ENCODE assay signal across 1 cellular context in genomic region chr19:47228937-47229673, GRCh38.
TF ChIP-seq lines count a peak whose summit lies in the region.

No MANE protein-coding gene starts in this region.

TF ChIP-seq in K562, 482 proteins besides CTCF, POLR2A, EP300 and RAD21 (continued from another document and continues in another):
- TF ChIP-seq ARID4B (CRISPR knock-in tag; IDR thresholded peaks at IDR 0.05): peak; percentile 70; the same call in 1 of the 2 replicates
- no peak for TF ChIP-seq ZNF79 (CRISPR knock-in tag; IDR thresholded peaks at IDR 0.05; ENCODE audit: low read depth)
- TF ChIP-seq, protein P1, sequence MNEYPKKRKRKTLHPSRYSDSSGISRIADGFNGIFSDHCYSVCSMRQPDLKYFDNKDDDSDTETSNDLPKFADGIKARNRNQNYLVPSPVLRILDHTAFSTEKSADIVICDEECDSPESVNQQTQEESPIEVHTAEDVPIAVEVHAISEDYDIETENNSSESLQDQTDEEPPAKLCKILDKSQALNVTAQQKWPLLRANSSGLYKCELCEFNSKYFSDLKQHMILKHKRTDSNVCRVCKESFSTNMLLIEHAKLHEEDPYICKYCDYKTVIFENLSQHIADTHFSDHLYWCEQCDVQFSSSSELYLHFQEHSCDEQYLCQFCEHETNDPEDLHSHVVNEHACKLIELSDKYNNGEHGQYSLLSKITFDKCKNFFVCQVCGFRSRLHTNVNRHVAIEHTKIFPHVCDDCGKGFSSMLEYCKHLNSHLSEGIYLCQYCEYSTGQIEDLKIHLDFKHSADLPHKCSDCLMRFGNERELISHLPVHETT (CRISPR knock-in tag; conservative IDR thresholded peaks at IDR 0.05 in 1 of 2, IDR thresholded peaks at IDR 0.05 in 1 of 2): no peak
- no peak for TF ChIP-seq NR1H2 (CRISPR knock-in tag; IDR thresholded peaks at IDR 0.05)
- TF ChIP-seq PHF21A (IDR thresholded peaks at IDR 0.05; ENCODE audit: borderline replicate concordance, low read depth): no peak
- TF ChIP-seq HDAC8 (tag; IDR thresholded peaks at IDR 0.05): no peak
- TF ChIP-seq POLR2AphosphoS5 (IDR thresholded peaks at IDR 0.05; ENCODE audit: control insufficient read depth, insufficient read depth, low read depth, low read length): no peak
- TF ChIP-seq ELF4 (CRISPR knock-in tag; IDR thresholded peaks at IDR 0.05): peak; percentile 86
- peak; percentile 18; the same call in 1 of the 2 replicates for TF ChIP-seq NFIC (IDR thresholded peaks at IDR 0.05)
- no peak for TF ChIP-seq MECOM (CRISPR knock-in tag; IDR thresholded peaks at IDR 0.05)
- TF ChIP-seq ZNF584 (CRISPR knock-in tag; IDR thresholded peaks at IDR 0.05; ENCODE audit: low read depth): no peak
- TF ChIP-seq ZNF77 (CRISPR knock-in tag; IDR thresholded peaks at IDR 0.05): no peak
- TF ChIP-seq EHMT2 (IDR thresholded peaks at IDR 0.05): peak; percentile 65; the same call in 1 of the 2 replicates
- TF ChIP-seq HLTF (IDR thresholded peaks at IDR 0.05): peak; percentile 79
- no peak for TF ChIP-seq ZBTB1 (CRISPR knock-in tag; IDR thresholded peaks at IDR 0.05; ENCODE audit: borderline replicate concordance, low read depth)
- TF ChIP-seq ZNF316 (IDR thresholded peaks at IDR 0.05): 0 out of 2 replicates have a peak, but pooled peaks have one; percentile 22
- TF ChIP-seq LEF1 (IDR thresholded peaks at IDR 0.05): peak; percentile 58
- no peak for TF ChIP-seq XRCC4 (IDR thresholded peaks at IDR 0.05; ENCODE audit: extremely low read depth, insufficient read depth, insufficient read length)
- TF ChIP-seq ZKSCAN3 (CRISPR knock-in tag; IDR thresholded peaks at IDR 0.05): no peak
- TF ChIP-seq GABPB2 (CRISPR knock-in tag; conservative IDR thresholded peaks at IDR 0.05): no peak
- TF ChIP-seq ZNF431 (CRISPR knock-in tag; IDR thresholded peaks at IDR 0.05): no peak
- no peak for TF ChIP-seq MEF2A (IDR thresholded peaks at IDR 0.05; ENCODE audit: control insufficient read depth, low read depth, low read length)
- peak; percentile 78 for TF ChIP-seq CBFA2T3 (IDR thresholded peaks at IDR 0.05)
- TF ChIP-seq, protein P2, sequence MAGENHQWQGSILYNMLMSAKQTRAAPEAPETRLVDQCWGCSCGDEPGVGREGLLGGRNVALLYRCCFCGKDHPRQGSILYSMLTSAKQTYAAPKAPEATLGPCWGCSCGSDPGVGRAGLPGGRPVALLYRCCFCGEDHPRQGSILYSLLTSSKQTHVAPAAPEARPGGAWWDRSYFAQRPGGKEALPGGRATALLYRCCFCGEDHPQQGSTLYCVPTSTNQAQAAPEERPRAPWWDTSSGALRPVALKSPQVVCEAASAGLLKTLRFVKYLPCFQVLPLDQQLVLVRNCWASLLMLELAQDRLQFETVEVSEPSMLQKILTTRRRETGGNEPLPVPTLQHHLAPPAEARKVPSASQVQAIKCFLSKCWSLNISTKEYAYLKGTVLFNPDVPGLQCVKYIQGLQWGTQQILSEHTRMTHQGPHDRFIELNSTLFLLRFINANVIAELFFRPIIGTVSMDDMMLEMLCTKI (IDR thresholded peaks at IDR 0.05; ENCODE audit: partially characterized antibody): no peak
- no peak for TF ChIP-seq BDP1 (IDR thresholded peaks at IDR 0.05; ENCODE audit: insufficient read depth, insufficient read length)
- TF ChIP-seq CBFB (CRISPR knock-in tag; IDR thresholded peaks at IDR 0.05): peak; percentile 22; the same call in 1 of the 2 replicates
- TF ChIP-seq, protein P3, sequence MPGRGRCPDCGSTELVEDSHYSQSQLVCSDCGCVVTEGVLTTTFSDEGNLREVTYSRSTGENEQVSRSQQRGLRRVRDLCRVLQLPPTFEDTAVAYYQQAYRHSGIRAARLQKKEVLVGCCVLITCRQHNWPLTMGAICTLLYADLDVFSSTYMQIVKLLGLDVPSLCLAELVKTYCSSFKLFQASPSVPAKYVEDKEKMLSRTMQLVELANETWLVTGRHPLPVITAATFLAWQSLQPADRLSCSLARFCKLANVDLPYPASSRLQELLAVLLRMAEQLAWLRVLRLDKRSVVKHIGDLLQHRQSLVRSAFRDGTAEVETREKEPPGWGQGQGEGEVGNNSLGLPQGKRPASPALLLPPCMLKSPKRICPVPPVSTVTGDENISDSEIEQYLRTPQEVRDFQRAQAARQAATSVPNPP (IDR thresholded peaks at IDR 0.05; ENCODE audit: borderline replicate concordance, insufficient read depth, insufficient read length): no peak
- TF ChIP-seq FOXK1 (CRISPR knock-in tag; IDR thresholded peaks at IDR 0.05; ENCODE audit: borderline replicate concordance): 0 out of 2 replicates have a peak, but pooled peaks have one; percentile 48
- TF ChIP-seq SAFB (IDR thresholded peaks at IDR 0.05; ENCODE audit: borderline replicate concordance, low read depth, low read length): no peak
- TF ChIP-seq HDAC2 (IDR thresholded peaks at IDR 0.05): no peak
- TF ChIP-seq HDAC1 (IDR thresholded peaks at IDR 0.05): peak in 1 of 2 experiments; percentile 97; a peak in 2 of 4 replicates
- TF ChIP-seq CTBP1 (IDR thresholded peaks at IDR 0.05; ENCODE audit: borderline replicate concordance): no peak; the same call in 1 of the 2 replicates
- TF ChIP-seq, protein P4, sequence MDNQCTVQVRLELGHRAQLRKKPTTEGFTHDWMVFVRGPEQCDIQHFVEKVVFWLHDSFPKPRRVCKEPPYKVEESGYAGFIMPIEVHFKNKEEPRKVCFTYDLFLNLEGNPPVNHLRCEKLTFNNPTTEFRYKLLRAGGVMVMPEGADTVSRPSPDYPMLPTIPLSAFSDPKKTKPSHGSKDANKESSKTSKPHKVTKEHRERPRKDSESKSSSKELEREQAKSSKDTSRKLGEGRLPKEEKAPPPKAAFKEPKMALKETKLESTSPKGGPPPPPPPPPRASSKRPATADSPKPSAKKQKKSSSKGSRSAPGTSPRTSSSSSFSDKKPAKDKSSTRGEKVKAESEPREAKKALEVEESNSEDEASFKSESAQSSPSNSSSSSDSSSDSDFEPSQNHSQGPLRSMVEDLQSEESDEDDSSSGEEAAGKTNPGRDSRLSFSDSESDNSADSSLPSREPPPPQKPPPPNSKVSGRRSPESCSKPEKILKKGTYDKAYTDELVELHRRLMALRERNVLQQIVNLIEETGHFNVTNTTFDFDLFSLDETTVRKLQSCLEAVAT (IDR thresholded peaks at IDR 0.05): peak; percentile 92 to 95
- TF ChIP-seq, protein P5, sequence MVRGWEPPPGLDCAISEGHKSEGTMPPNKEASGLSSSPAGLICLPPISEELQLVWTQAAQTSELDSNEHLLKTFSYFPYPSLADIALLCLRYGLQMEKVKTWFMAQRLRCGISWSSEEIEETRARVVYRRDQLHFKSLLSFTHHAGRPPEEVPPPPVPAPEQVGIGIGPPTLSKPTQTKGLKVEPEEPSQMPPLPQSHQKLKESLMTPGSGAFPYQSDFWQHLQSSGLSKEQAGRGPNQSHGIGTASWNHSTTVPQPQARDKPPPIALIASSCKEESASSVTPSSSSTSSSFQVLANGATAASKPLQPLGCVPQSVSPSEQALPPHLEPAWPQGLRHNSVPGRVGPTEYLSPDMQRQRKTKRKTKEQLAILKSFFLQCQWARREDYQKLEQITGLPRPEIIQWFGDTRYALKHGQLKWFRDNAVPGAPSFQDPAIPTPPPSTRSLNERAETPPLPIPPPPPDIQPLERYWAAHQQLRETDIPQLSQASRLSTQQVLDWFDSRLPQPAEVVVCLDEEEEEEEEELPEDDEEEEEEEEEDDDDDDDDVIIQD (CRISPR knock-in tag; IDR thresholded peaks at IDR 0.05): no peak
- TF ChIP-seq, protein P6, sequence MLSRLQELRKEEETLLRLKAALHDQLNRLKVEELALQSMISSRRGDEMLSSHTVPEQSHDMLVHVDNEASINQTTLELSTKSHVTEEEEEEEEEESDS (CRISPR knock-in tag; IDR thresholded peaks at IDR 0.05): no peak
- no peak; the same call in 1 of the 2 replicates for TF ChIP-seq MYBL2 (IDR thresholded peaks at IDR 0.05; ENCODE audit: low read depth)
- TF ChIP-seq MYBL2 (CRISPR knock-in tag; IDR thresholded peaks at IDR 0.05; ENCODE audit: borderline replicate concordance): no peak
- TF ChIP-seq SP2 (IDR thresholded peaks at IDR 0.05; ENCODE audit: extremely low read depth, low read depth, low read length, poor library complexity, severe bottlenecking): no peak
- TF ChIP-seq NBN (IDR thresholded peaks at IDR 0.05; ENCODE audit: low read depth): peak; percentile 31; the same call in 1 of the 2 replicates
- TF ChIP-seq NELFE (IDR thresholded peaks at IDR 0.05; ENCODE audit: insufficient read depth, insufficient read length): no peak
- no peak for TF ChIP-seq ZKSCAN1 (IDR thresholded peaks at IDR 0.05; ENCODE audit: low read depth, low read length)
- no peak for TF ChIP-seq KAT8 (IDR thresholded peaks at IDR 0.05; ENCODE audit: low read depth)
- TF ChIP-seq, protein P7, sequence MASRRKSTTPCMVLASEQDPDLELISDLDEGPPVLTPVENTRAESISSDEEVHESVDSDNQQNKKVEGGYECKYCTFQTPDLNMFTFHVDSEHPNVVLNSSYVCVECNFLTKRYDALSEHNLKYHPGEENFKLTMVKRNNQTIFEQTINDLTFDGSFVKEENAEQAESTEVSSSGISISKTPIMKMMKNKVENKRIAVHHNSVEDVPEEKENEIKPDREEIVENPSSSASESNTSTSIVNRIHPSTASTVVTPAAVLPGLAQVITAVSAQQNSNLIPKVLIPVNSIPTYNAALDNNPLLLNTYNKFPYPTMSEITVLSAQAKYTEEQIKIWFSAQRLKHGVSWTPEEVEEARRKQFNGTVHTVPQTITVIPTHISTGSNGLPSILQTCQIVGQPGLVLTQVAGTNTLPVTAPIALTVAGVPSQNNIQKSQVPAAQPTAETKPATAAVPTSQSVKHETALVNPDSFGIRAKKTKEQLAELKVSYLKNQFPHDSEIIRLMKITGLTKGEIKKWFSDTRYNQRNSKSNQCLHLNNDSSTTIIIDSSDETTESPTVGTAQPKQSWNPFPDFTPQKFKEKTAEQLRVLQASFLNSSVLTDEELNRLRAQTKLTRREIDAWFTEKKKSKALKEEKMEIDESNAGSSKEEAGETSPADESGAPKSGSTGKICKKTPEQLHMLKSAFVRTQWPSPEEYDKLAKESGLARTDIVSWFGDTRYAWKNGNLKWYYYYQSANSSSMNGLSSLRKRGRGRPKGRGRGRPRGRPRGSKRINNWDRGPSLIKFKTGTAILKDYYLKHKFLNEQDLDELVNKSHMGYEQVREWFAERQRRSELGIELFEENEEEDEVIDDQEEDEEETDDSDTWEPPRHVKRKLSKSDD (conservative IDR thresholded peaks at IDR 0.05; ENCODE audit: low read length): no peak
- TF ChIP-seq MTA1 (IDR thresholded peaks at IDR 0.05; ENCODE audit: borderline replicate concordance): peak; percentile 63; the same call in 1 of the 2 replicates
- no peak for TF ChIP-seq KLF1 (tag; IDR thresholded peaks at IDR 0.05)
- no peak for TF ChIP-seq ZBTB9 (CRISPR knock-in tag; IDR thresholded peaks at IDR 0.05)
- TF ChIP-seq EGR1 (conservative IDR thresholded peaks at IDR 0.05): peak; percentile 78; the same call in 1 of the 2 replicates
- TF ChIP-seq NRF1 (conservative IDR thresholded peaks at IDR 0.05 in 1 of 2, IDR thresholded peaks at IDR 0.05 in 1 of 2): no peak; a peak in 1 of 4 replicates
- TF ChIP-seq BACH1 (tag; IDR thresholded peaks at IDR 0.05): no peak
- no peak for TF ChIP-seq ARID2 (IDR thresholded peaks at IDR 0.05)
- no peak for TF ChIP-seq ZNF75A (CRISPR knock-in tag; IDR thresholded peaks at IDR 0.05)
